Comparison of ENCODE assay signal across 1 cellular context in genomic region chr2:4673025-4673489, GRCh38.
A peak's percentile ranks its signal among the peaks of the same experiment; 100 is the strongest.
TF ChIP-seq lines count a peak whose summit lies in the region.

No MANE protein-coding gene starts in this region.

TF ChIP-seq in HepG2, 621 proteins besides CTCF, POLR2A, EP300 and RAD21 (continued from another document):
- TF ChIP-seq ZNF816 (CRISPR knock-in tag; IDR thresholded peaks at IDR 0.05; ENCODE audit: borderline replicate concordance) (0 out of 2 replicates have a peak, but pooled peaks have one; percentile 21), ARNT2 (CRISPR knock-in tag; IDR thresholded peaks at IDR 0.05; ENCODE audit: low read depth) (no peak)
